8 cellular contexts compared by ENCODE assay signal in the genomic region with DNA sequence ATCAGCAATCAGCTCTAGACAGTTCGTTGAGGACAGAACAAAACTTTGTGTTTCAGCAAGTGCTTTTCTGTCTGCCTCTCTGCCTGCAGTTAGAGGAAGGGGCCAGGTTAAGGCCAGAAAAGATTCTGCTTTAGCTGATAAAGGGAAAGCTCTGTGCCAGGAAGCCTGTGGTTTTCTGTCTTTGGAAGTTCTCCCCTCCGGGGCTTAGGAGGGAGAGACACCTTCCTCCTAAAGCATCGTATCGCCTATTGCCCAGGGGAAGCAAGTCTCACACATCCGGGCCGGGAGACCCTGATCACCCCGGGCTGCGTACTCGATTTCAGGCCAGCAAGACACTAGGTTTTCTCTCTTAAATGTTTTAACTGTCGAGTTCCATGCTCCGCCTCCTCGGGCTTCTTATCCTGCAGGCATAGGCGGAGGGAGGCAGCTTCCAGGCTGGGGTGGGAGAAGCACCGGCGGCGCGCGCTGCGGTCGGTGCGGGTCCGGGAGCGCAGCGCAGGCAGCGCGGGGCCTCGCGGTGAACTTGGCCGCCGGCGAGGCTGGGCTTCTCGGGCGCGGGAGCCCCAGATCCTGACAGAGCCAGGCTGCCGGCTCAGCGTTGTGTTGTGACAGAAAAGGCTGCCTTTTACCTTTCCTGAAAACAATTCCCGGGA.
DNase-seq lines count a peak whose midpoint lies in the region; ATAC-seq and TF ChIP-seq lines count a peak whose summit lies in the region.
"Not testable (repeated sequence)": the region's sequence is repeated elsewhere in the genome, so short reads cannot be mapped to it uniquely, and the experiment has no call there.

No MANE protein-coding gene starts in this region.

- not testable (repeated sequence) for TF ChIP-seq CTCF in choroid plexus epithelial cell (conservative IDR thresholded peaks at IDR 0.05; ENCODE audit: low read depth, low read length); fibroblast of pulmonary artery (IDR thresholded peaks at IDR 0.05; ENCODE audit: low read length, missing control alignments); hepatocyte (IDR thresholded peaks at IDR 0.05; ENCODE audit: poor library complexity); lung (IDR thresholded peaks at IDR 0.05; ENCODE audit: control extremely low read depth, extremely low read depth); ovary (IDR thresholded peaks at IDR 0.05); thoracic aorta (IDR thresholded peaks at IDR 0.05)

- not testable (repeated sequence) for DNase-seq in T-helper 17 cell; lung (ENCODE audit: low spot score); thoracic aorta (ENCODE audit: low spot score)
- DNase-seq in choroid plexus epithelial cell (ENCODE audit: low read depth) (peak; percentile 21), fibroblast of pulmonary artery (ENCODE audit: low read depth) (peak; percentile 9), hepatocyte (ENCODE audit: low spot score) (peak; percentile 16), ovary (peak in 3 of 5 donors; percentile 29 to 42 (median 39))

- not testable (repeated sequence) for H3K9me3 ChIP-seq in BLaER1; T-helper 17 cell (ENCODE audit: control insufficient read depth, low read length, poor library complexity, severe bottlenecking); hepatocyte (ENCODE audit: low read depth); lung (ENCODE audit: control insufficient read depth in 2 of 2, insufficient read depth in 1 of 2, low read length in 1 of 2); ovary; thoracic aorta

- peak overlapping the region; percentile 16 for H2AFZ ChIP-seq in hepatocyte

- H3K9ac ChIP-seq in BLaER1: not testable (repeated sequence)

- H3K36me3 ChIP-seq in BLaER1; hepatocyte (replicated peaks; ENCODE audit: insufficient read depth, low read depth); lung (ENCODE audit: control insufficient read depth in 2 of 2, insufficient read depth in 2 of 2, low read length in 2 of 2); ovary; thoracic aorta: not testable (repeated sequence)

- not testable (repeated sequence) for H3K27ac ChIP-seq in BLaER1; lung (ENCODE audit: low read depth in 1 of 2, low read length in 1 of 2); ovary; thoracic aorta
- H3K27ac ChIP-seq in hepatocyte: peak overlapping the region; percentile 28

- ATAC-seq in T-helper 17 cell; thoracic aorta (ENCODE audit: insufficient number of reproducible peaks, low FRiP score, low read depth): not testable (repeated sequence)
- peak; percentile 47 for ATAC-seq in lung (ENCODE audit: insufficient read depth, low FRiP score)

- TF ChIP-seq EP300 in ovary (IDR thresholded peaks at IDR 0.05): not testable (repeated sequence)

- H3K27me3 Mint-ChIP-seq in T-helper 17 cell: not testable (repeated sequence)

- not testable (repeated sequence) for H3K27ac Mint-ChIP-seq in T-helper 17 cell

- intact Hi-C loops in ovary (cut with DNase I): not testable (repeated sequence)

- H3K4me2 ChIP-seq in BLaER1: peak overlapping the region; percentile 55
- peak overlapping the region; percentile 67 for H3K4me2 ChIP-seq in hepatocyte

- not testable (repeated sequence) for H3K36me3 Mint-ChIP-seq in T-helper 17 cell (ENCODE audit: low read depth)

- WGBS in hepatocyte (ENCODE audit: low lambda C conversion rate, missing lambda C conversion rate): 12% methylated on average over 36 of the region's 37 CpGs
- 2 to 18% methylated on average over 30 to 34 of the region's 37 CpGs for WGBS in lung, 2 donors
- 3 to 14% (median 5%) methylated on average over 32 to 35 of the region's 37 CpGs for WGBS in ovary, 3 donors

- not testable (repeated sequence) for H3K4me1 ChIP-seq in BLaER1; hepatocyte (ENCODE audit: insufficient read depth); lung (ENCODE audit: control insufficient read depth in 2 of 2, insufficient read depth in 2 of 2, low read length in 2 of 2); ovary (ENCODE audit: insufficient read depth); thoracic aorta (ENCODE audit: control insufficient read depth in 1 of 2, low read depth in 2 of 2)

- not testable (repeated sequence) for H3K4me3 ChIP-seq in BLaER1; choroid plexus epithelial cell (ENCODE audit: low read depth, low read length); fibroblast of pulmonary artery (replicated peaks; ENCODE audit: low read depth, low read length); hepatocyte; lung
- H3K4me3 ChIP-seq in ovary (peak overlapping the region; percentile 22), thoracic aorta (peak overlapping the region; percentile 67)

- peak overlapping the region; percentile 36 for H3K4me3 Mint-ChIP-seq in T-helper 17 cell

- H3K9me2 ChIP-seq in hepatocyte (replicated peaks; ENCODE audit: insufficient read depth): not testable (repeated sequence)

- H3K27me3 ChIP-seq in BLaER1; hepatocyte; lung (ENCODE audit: control insufficient read depth, insufficient read depth); ovary; thoracic aorta (replicated peaks; ENCODE audit: insufficient read depth): not testable (repeated sequence)

- not testable (repeated sequence) for H3K79me2 ChIP-seq in hepatocyte

- H4K20me1 ChIP-seq in BLaER1; hepatocyte (ENCODE audit: insufficient read depth, poor library complexity, severe bottlenecking): not testable (repeated sequence)

- TF ChIP-seq POLR2A in ovary (IDR thresholded peaks at IDR 0.05): not testable (repeated sequence)

- not testable (repeated sequence) for H3K4me1 Mint-ChIP-seq in T-helper 17 cell
